Comparison of ENCODE assay signal across 9 cellular contexts in genomic region chr3:112499328-112499727, GRCh38. TPM values are rescaled to one million over a fixed set of nuclear protein-coding genes. Genes with fewer than 3 reads are reported as not detected.
DNase-seq lines count a peak whose midpoint lies in the region; ATAC-seq, FAIRE-seq and TF ChIP-seq lines count a peak whose summit lies in the region.
"Had no signal": no experiment of that assay in that cellular context is flagged by ENCODE, and none has a peak within 500 bp of the region (broad histone marks: within the 10 kb centered on the region; RNA-seq: fewer than 3 reads in every experiment).

Gene BTLA (minus strand): TSS chr3:112499472. CDS start chr3:112499358, 114 bp downstream.

- H3K9me3 ChIP-seq in SU-DHL-6 (ENCODE audit: insufficient read depth, low read length) (no peaks in the 10 kb centered on the region), colonic mucosa (no peaks in the 10 kb centered on the region)

- peaks cover 65% of the 10 kb centered on the region for H3K4me1 Mint-ChIP-seq in stimulated activated memory B cell treated with anti-CD40 and anti-IgM and Interleukin-4, amounts not matched to agents 10 μg/mL and 1 μg/mL and 100 μg/mL, for 72 hours

- FAIRE-seq in HTR-8/SVneo (lab: Jason Lieb, UNC): no peak

- no peaks in the 10 kb centered on the region for H3K27me3 ChIP-seq in SU-DHL-6 (ENCODE audit: low read length)
- H3K27me3 ChIP-seq in colonic mucosa: no peaks in the 10 kb centered on the region

- peaks cover 5% of the 10 kb centered on the region for H3K36me3 Mint-ChIP-seq in stimulated activated memory B cell treated with anti-CD40 and anti-IgM and Interleukin-4, amounts not matched to agents 10 μg/mL and 1 μg/mL and 100 μg/mL, for 72 hours

- H3K27ac ChIP-seq in SU-DHL-6 (ENCODE audit: low read depth, low read length) (no peak within 1 kb of the TSS), colonic mucosa (no peak within 1 kb of the TSS)

- TF ChIP-seq CTCF in SU-DHL-6 (IDR thresholded peaks at IDR 0.05; ENCODE audit: insufficient read depth, low read length, poor library complexity, severe bottlenecking): no peak
- no peak for TF ChIP-seq CTCF in colonic mucosa (IDR thresholded peaks at IDR 0.05)

- no peaks in the 10 kb centered on the region for H3K79me2 ChIP-seq in SU-DHL-6 (ENCODE audit: insufficient read depth, low read length)

- H3K27ac Mint-ChIP-seq in stimulated activated memory B cell treated with anti-CD40 and anti-IgM and Interleukin-4, amounts not matched to agents 10 μg/mL and 1 μg/mL and 100 μg/mL, for 72 hours: peak within 1 kb of the TSS; percentile 97

- peak; percentile 51 for ATAC-seq in HG02840 (IDR thresholded peaks at IDR 0.05; ENCODE audit: low FRiP score, unreplicated experiment)
- ATAC-seq in stimulated activated memory B cell treated with anti-CD40 and anti-IgM and Interleukin-4, amounts not matched to agents 10 μg/mL and 1 μg/mL and 100 μg/mL, for 72 hours: peak; percentile 89

- no peaks in the 10 kb centered on the region for H3K9me2 ChIP-seq in SU-DHL-6 (replicated peaks; ENCODE audit: insufficient read depth, low read length)

- H3K4me3 ChIP-seq in SU-DHL-6 (ENCODE audit: insufficient read depth, low read length, poor library complexity, severe bottlenecking) (peak within 1 kb of the TSS; percentile 50), colonic mucosa (no peak within 1 kb of the TSS)

- intact Hi-C loops in colonic mucosa (cut with DNase I): no loop called here

- H3F3A ChIP-seq in SU-DHL-6 (ENCODE audit: insufficient read depth): no peaks in the 10 kb centered on the region

- H4K20me1 ChIP-seq in SU-DHL-6 (ENCODE audit: low read depth, low read length): no peaks in the 10 kb centered on the region

- no peaks in the 10 kb centered on the region for H3K4me1 ChIP-seq in colonic mucosa

- DNase-seq in activated gamma-delta T cell treated with Interleukin-2 at 50 U/mL for 16 hours (peak; percentile 12), activated gamma-delta T cell (lab: John Stamatoyannopoulos, UW) (no peak), HTR-8/SVneo (ENCODE audit: insufficient read length, low spot score) (no peak), colonic mucosa (no peak), UCSD-AML1 (lab: John Stamatoyannopoulos, UW; ENCODE audit: unreplicated experiment) (no peak)
- DNase-seq: activated effector memory CD4-positive, alpha-beta T cell treated with Interleukin-2 at 50 U/mL for 16 hours had no signal

- H3K36me3 ChIP-seq in SU-DHL-6 (ENCODE audit: low read length) (no peaks in the 10 kb centered on the region), colonic mucosa (no peaks in the 10 kb centered on the region)

- H3K27me3 Mint-ChIP-seq in stimulated activated memory B cell treated with anti-CD40 and anti-IgM and Interleukin-4, amounts not matched to agents 10 μg/mL and 1 μg/mL and 100 μg/mL, for 72 hours: no peaks in the 10 kb centered on the region

- peak within 1 kb of the TSS; percentile 79 for H2AFZ ChIP-seq in SU-DHL-6 (ENCODE audit: low read depth, low read length, severe bottlenecking)

- H3K9ac ChIP-seq in SU-DHL-6 (ENCODE audit: low read length): peak within 1 kb of the TSS; percentile 40
- H3K9ac ChIP-seq in colonic mucosa (ENCODE audit: low read depth in 2 of 2, low read length in 2 of 2): no peak within 1 kb of the TSS

- peaks cover 3% of the 10 kb centered on the region for H3K9me3 Mint-ChIP-seq in stimulated activated memory B cell treated with anti-CD40 and anti-IgM and Interleukin-4, amounts not matched to agents 10 μg/mL and 1 μg/mL and 100 μg/mL, for 72 hours

- H3K4me2 ChIP-seq in SU-DHL-6 (ENCODE audit: low read depth, low read length, poor library complexity, severe bottlenecking): peak within 1 kb of the TSS; percentile 61

- H3K4me3 Mint-ChIP-seq in stimulated activated memory B cell treated with anti-CD40 and anti-IgM and Interleukin-4, amounts not matched to agents 10 μg/mL and 1 μg/mL and 100 μg/mL, for 72 hours: peak within 1 kb of the TSS; percentile 95

RNA-seq across cellular contexts. Expression of gene BTLA, which starts in this region (rescaled TPM):
- 1 to 10 TPM in 1 of 2 donors, under 1 TPM in 1; 0.32 to 1.1 TPM for total RNA-seq in colonic mucosa
